Comparison of ENCODE assay signal across 1 cellular context in the genomic region with DNA sequence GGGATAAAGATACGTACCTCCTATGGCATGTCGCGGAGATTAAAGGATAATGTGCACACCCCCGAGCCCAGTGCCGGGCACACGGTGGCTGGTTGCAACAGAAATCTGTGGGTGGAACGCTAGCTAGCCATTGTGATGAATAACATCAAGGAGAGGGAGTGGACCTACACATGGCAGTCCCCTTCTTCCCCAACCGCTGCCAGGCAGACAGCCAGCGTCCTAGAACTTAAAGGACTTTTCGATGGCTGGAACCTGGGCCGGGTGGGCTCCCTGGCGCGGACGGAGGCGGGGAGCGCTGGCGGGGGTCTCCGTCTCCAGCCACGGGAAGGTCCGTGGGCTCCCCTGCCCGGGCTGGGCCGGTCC.
TF ChIP-seq lines count a peak whose summit lies in the region.

No MANE protein-coding gene starts in this region.

TF ChIP-seq in H1, 55 proteins besides CTCF, POLR2A, EP300 and RAD21 (continued from another document):
- no peak for TF ChIP-seq CHD7 (IDR thresholded peaks at IDR 0.05; ENCODE audit: insufficient replicate concordance, low read length)
- no peak for TF ChIP-seq SAP30 (IDR thresholded peaks at IDR 0.05; ENCODE audit: insufficient read depth, insufficient replicate concordance, low read length)
- no peak for TF ChIP-seq SIX5 (IDR thresholded peaks at IDR 0.05; ENCODE audit: low read depth, low read length)
- TF ChIP-seq HDAC2 (IDR thresholded peaks at IDR 0.05; ENCODE audit: borderline replicate concordance in 1 of 2, low read depth in 2 of 2, low read length in 2 of 2) = 0 out of 4 replicates have a peak, but pooled peaks of 1 of the 2 experiments have one; percentile 23
